In the genomic region with DNA sequence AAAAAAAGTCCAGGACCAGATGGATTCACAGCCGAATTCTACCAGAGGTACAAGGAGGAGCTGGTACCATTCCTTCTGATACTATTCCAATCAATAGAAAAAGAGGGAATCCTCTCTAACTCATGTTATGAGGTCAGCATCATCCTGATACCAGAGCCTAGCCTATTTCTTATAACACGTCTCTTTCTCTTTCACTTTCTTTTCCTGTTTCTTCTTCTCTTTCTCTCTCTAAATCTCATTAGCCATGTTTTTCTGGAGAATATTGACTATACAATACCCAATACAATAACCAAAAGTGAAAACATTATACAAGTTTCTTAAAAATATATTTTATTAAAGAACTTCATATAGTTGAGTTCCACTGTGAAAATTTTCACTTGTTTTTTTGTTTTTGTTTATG, we compare ENCODE assay signal across 11 cellular contexts.
"Had no signal": no experiment of that assay in that cellular context is flagged by ENCODE, and none has a peak within 500 bp of the region (broad histone marks: within the 10 kb centered on the region; RNA-seq: fewer than 3 reads in every experiment).

No MANE protein-coding gene starts in this region.

- DNase-seq: activated CD4-positive, alpha-beta T cell treated with anti-CD3 and anti-CD28 coated beads for 4 hours; activated CD8-positive, alpha-beta T cell treated with anti-CD3 and anti-CD28 coated beads for 36 hours; activated effector memory CD4-positive, alpha-beta T cell treated with Interleukin-2 at 50 U/mL for 16 hours; activated naive CD4-positive, alpha-beta T cell treated with anti-CD3 and anti-CD28 coated beads, Interleukin-2, amount 50 U/mL, for 16 hours; activated T-cell treated with anti-CD3 and anti-CD28 coated beads, Interleukin-2, amount 50 U/mL, for 4 hours; foreskin melanocyte; nephron progenitor cell; occipital lobe; stimulated activated CD4-positive, alpha-beta T cell treated with anti-CD3 and anti-CD28 coated beads, Interleukin-2, amount 100 ng/mL, for 48 hours had no signal

- ATAC-seq: activated CD8-positive, alpha-beta T cell treated with anti-CD3 and anti-CD28 coated beads for 36 hours; activated T-cell treated with anti-CD3 and anti-CD28 coated beads, Interleukin-2, amount 50 U/mL, for 4 hours; stimulated activated memory B cell treated with anti-CD40 and anti-IgM and Interleukin-4, amounts not matched to agents 10 μg/mL and 1 μg/mL and 100 μg/mL, for 72 hours; WTC11 had no signal
